ENCODE assay signal across 8 cellular contexts in the genomic region with DNA sequence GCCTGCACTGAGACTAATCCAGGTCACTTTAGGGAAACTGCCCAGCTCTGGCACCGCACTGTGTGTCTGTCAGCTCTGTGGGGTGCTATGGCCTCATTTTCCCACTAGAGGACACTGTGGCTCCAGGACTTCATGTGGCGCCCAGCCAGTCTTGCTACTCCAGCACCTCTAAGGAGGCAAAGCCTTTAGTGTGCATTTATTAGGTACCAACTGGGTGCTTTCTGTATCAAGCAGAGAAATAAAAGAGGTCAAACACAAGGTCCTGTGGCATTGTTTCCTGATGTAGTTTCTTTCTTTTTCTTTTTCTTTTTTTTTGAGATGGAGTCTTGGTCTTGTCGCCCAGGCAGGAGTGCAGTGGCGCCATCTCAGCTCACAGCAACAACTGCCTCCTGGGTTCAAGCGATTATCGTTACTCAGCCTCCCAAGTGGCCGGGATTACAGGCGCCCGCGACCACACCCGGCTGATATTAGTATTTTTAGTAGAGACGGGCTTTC.
DNase-seq lines count a peak whose midpoint lies in the region; ATAC-seq and TF ChIP-seq lines count a peak whose summit lies in the region.

No MANE protein-coding gene starts in this region.

- ATAC-seq in GM21528 (IDR thresholded peaks at IDR 0.05; ENCODE audit: low FRiP score, unreplicated experiment) = peak; percentile 58
- ATAC-seq in HG02885 (IDR thresholded peaks at IDR 0.05; ENCODE audit: poor library complexity, unreplicated experiment) = no peak

- TF ChIP-seq CTCF in AG09319 (IDR thresholded peaks at IDR 0.05; ENCODE audit: low read depth, low read length) = peak; percentile 100

- peak; percentile 37 for DNase-seq in AG09319 (ENCODE audit: extremely low read depth, low read depth)
- peak; percentile 40 for DNase-seq in NCI-H345 treated with DMSO at 0.1 percent for 48 hours (lab: John Stamatoyannopoulos, UW; ENCODE audit: unreplicated experiment)
- DNase-seq in activated CD4-positive, CD25-positive, alpha-beta regulatory T cell treated with anti-CD3 and anti-CD28 coated beads, Interleukin-2, amount 50 U/mL, for 72 hours = peak; percentile 66
- DNase-seq in cerebellar cortex (ENCODE audit: low spot score) = peak; percentile 91
- DNase-seq in left kidney (ENCODE audit: low read depth, low spot score) = peak; percentile 87
- peak; percentile 49 for DNase-seq in stimulated activated CD4-positive, alpha-beta T cell treated with anti-CD3 and anti-CD28 coated beads, Interleukin-2, amount 100 ng/mL, for 4 hours (ENCODE audit: low read depth)

Comparison
In these comparisons a context has a peak if more than half of its experiments do, and no peak if none do; other contexts are left out.
1. DNase-seq: peak in every context shown above with its lines; median percentile 91 in cerebellar cortex; 87 in left kidney; 66 in activated CD4-positive, CD25-positive, alpha-beta regulatory T cell treated with anti-CD3 and anti-CD28 coated beads, Interleukin-2, amount 50 U/mL, for 72 hours; 49 in stimulated activated CD4-positive, alpha-beta T cell treated with anti-CD3 and anti-CD28 coated beads, Interleukin-2, amount 100 ng/mL, for 4 hours; 40 in NCI-H345 treated with DMSO at 0.1 percent for 48 hours; 37 in AG09319.